In the genomic region with DNA sequence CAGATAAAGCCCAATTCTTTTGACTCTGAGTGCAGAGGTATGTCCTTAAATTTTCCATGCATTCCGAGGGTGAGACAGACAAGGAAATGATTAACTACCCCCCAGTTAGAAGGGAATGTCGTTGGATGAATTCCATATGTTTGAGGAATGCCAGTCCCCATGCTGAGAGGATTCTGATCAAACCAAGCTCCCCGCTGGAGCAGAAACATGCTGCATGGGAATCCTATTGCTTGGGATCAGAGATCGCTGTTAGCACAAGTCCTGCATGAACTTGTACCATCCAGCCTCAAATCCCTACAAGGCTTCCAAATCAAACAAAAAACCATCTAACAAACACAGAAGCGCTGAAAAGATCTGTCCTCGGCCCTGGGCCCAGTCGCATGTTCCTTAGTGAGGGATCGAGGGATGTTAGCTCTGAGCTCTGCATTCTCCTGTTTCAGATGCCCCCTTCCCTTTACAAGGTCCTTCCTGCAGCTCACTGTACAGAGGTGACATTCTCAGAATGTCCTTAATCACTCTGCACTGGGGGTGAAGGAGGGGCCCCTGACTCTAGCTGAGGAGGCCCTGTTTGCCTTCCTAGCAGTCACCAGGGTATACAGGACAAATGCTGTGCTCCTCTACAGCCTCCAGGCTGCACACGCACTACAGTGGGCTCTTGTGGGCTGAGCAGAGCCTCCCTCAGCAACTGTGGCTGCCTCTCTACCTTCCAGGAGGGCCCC, we compare ENCODE assay signal across 10 cellular contexts.
DNase-seq lines count a peak whose midpoint lies in the region; ATAC-seq and TF ChIP-seq lines count a peak whose summit lies in the region.
"Had no signal": no experiment of that assay in that cellular context is flagged by ENCODE, and none has a peak within 500 bp of the region (broad histone marks: within the 10 kb centered on the region; RNA-seq: fewer than 3 reads in every experiment).

No MANE protein-coding gene starts in this region.

- TF ChIP-seq CTCF in cardiac muscle cell (IDR thresholded peaks at IDR 0.05; ENCODE audit: low read depth, low read length) (no peak), heart right ventricle (IDR thresholded peaks at IDR 0.05) (no peak), mammary epithelial cell (conservative IDR thresholded peaks at IDR 0.05 in 1 of 2, IDR thresholded peaks at IDR 0.05 in 1 of 2; ENCODE audit: extremely low read depth in 1 of 2, insufficient read depth in 1 of 2, low read depth in 1 of 2, low read length in 2 of 2) (no peak), tibial artery (IDR thresholded peaks at IDR 0.05) (no peak), esophagus squamous epithelium (IDR thresholded peaks at IDR 0.05) (no peak)

- H3K36me3 ChIP-seq in cardiac muscle cell (no peaks in the 10 kb centered on the region), heart right ventricle (no peaks in the 10 kb centered on the region), mammary epithelial cell (ENCODE audit: insufficient read depth, low read length) (no peaks in the 10 kb centered on the region), tibial artery (no peaks in the 10 kb centered on the region), esophagus squamous epithelium (no peaks in the 10 kb centered on the region)

- DNase-seq in cardiac muscle cell (ENCODE audit: low read depth in 1 of 2, low spot score in 1 of 2) (peak; percentile 68 to 92), heart right ventricle (no peak), mammary epithelial cell (no peak), islet precursor cell (peak; percentile 89), tibial artery (no peak), esophagus squamous epithelium (lab: John Stamatoyannopoulos, UW) (no peak), GDM1 (lab: John Stamatoyannopoulos, UW) (no peak)
- DNase-seq: activated naive CD4-positive, alpha-beta T cell; nucleus accumbens had no signal

- WGBS in heart right ventricle, 2 donors, result 57 to 65% methylated on average over 9 of the region's 9 CpGs
- whole genome bisulfite sequencing in mammary epithelial cell (ENCODE audit: low coverage, missing lambda C conversion rate), result 29% methylated on average over 9 of the region's 9 CpGs
- WGBS in esophagus squamous epithelium, 2 donors, result 21 to 29% methylated on average over 9 of the region's 9 CpGs

- H3K27ac ChIP-seq in cardiac muscle cell (peak overlapping the region; percentile 95), heart right ventricle (no peak overlapping the region), mammary epithelial cell (ENCODE audit: insufficient read depth, low read depth, low read length) (no peak overlapping the region), tibial artery (peak overlapping the region; percentile 16 to 18), esophagus squamous epithelium (peak overlapping the region in 1 of 4 donors; percentile 6)

- no peaks in the 10 kb centered on the region for H4K20me1 ChIP-seq in mammary epithelial cell (ENCODE audit: insufficient read depth, low read length)

- no peaks in the 10 kb centered on the region for H3K79me2 ChIP-seq in mammary epithelial cell (ENCODE audit: insufficient read depth, low read length)

- no peak overlapping the region for H3K9ac ChIP-seq in mammary epithelial cell (ENCODE audit: insufficient read depth, low read length)

- no peaks in the 10 kb centered on the region for H3K27me3 ChIP-seq in cardiac muscle cell
- H3K27me3 ChIP-seq in heart right ventricle, result no peaks in the 10 kb centered on the region
- no peaks in the 10 kb centered on the region for H3K27me3 ChIP-seq in mammary epithelial cell (ENCODE audit: insufficient read depth, low read length)
- H3K27me3 ChIP-seq in tibial artery, result no peaks in the 10 kb centered on the region
- no peaks in the 10 kb centered on the region for H3K27me3 ChIP-seq in esophagus squamous epithelium

- CTCF ChIA-PET in mammary epithelial cell (lab: Charles Lee; ENCODE audit: low non-redundant PET), result interaction anchor here (0.6 kb wide), 1 partner anchor 11 kb away, joined by 9 read pairs; no protein-coding TSS in a partner anchor

- H3K4me2 ChIP-seq in mammary epithelial cell (ENCODE audit: insufficient read depth, low read depth, low read length), result no peak overlapping the region

- H3K4me3 ChIP-seq in cardiac muscle cell, result no peak overlapping the region
- no peak overlapping the region for H3K4me3 ChIP-seq in heart right ventricle
- H3K4me3 ChIP-seq in mammary epithelial cell (replicated peaks in 1 of 3; ENCODE audit: insufficient read depth in 1 of 3, low read depth in 2 of 3, low read length in 3 of 3), result no peak overlapping the region
- H3K4me3 ChIP-seq in tibial artery, result no peak overlapping the region
- H3K4me3 ChIP-seq in esophagus squamous epithelium, result no peak overlapping the region

- ATAC-seq in heart right ventricle, result no peak
- ATAC-seq in HG03469 (IDR thresholded peaks at IDR 0.05; ENCODE audit: unreplicated experiment), result no peak

- in situ Hi-C loops in mammary epithelial cell (cut with MboI; ENCODE audit: low sequenced_read_pairs in 2 of 2), result no loop called here

- H3K4me1 ChIP-seq in cardiac muscle cell (ENCODE audit: low read depth), result peaks cover 28% of the 10 kb centered on the region
- no peaks in the 10 kb centered on the region for H3K4me1 ChIP-seq in heart right ventricle
- H3K4me1 ChIP-seq in mammary epithelial cell (ENCODE audit: insufficient read depth, low read length), result peaks cover 20% of the 10 kb centered on the region
- peaks cover 0 to 22% (median 13%) of the 10 kb centered on the region in 4 donors for H3K4me1 ChIP-seq in tibial artery
- peaks cover 7 to 62% (median 29%) of the 10 kb centered on the region in 3 donors for H3K4me1 ChIP-seq in esophagus squamous epithelium

- dilution Hi-C loops in mammary epithelial cell (cut with HindIII; ENCODE audit: low sequenced_read_pairs), result no loop called here

- intact Hi-C loops in heart right ventricle (cut with DNase I), result no loop called here
- intact Hi-C loops in mammary epithelial cell (cut with micrococcal nuclease), result no loop called here
- intact Hi-C loops in tibial artery (cut with DNase I; ENCODE audit: low total_unique reads), result no loop called here
- intact Hi-C loops in esophagus squamous epithelium (cut with DNase I), result no loop called here

- no peak for TF ChIP-seq POLR2A in esophagus squamous epithelium (IDR thresholded peaks at IDR 0.05)

- H2AFZ ChIP-seq in mammary epithelial cell (ENCODE audit: low read depth, low read length), result peak overlapping the region; percentile 47

- no TSS peak for BruUV-seq in mammary epithelial cell (replicated peaks; lab: Mats Ljungman, UMichigan)

- H3K9me3 ChIP-seq in cardiac muscle cell (ENCODE audit: low read depth), result no peaks in the 10 kb centered on the region
- H3K9me3 ChIP-seq in heart right ventricle, result no peaks in the 10 kb centered on the region
- no peaks in the 10 kb centered on the region for H3K9me3 ChIP-seq in mammary epithelial cell (replicated peaks; ENCODE audit: insufficient read depth, low read length)
- H3K9me3 ChIP-seq in tibial artery, result no peaks in the 10 kb centered on the region
- no peaks in the 10 kb centered on the region for H3K9me3 ChIP-seq in esophagus squamous epithelium

Comparison
In these comparisons a context has a peak if more than half of its experiments do, and no peak if none do; other contexts are left out.
1. DNase-seq: peak in cardiac muscle cell (2 of 2) and islet precursor cell (single experiment); none in heart right ventricle (0 of 2), mammary epithelial cell (single experiment), tibial artery (0 of 2), esophagus squamous epithelium (single experiment) and GDM1 (single experiment).
2. H3K27ac ChIP-seq: peak in cardiac muscle cell (single experiment) and tibial artery (2 of 2); none in heart right ventricle (0 of 10) and mammary epithelial cell (single experiment).